19 cellular contexts compared by ENCODE assay signal in genomic region chr12:109186993-109187653, GRCh38.
A peak's percentile ranks its signal among the peaks of the same experiment; 100 is the strongest.
DNase-seq lines count a peak whose midpoint lies in the region; ATAC-seq and TF ChIP-seq lines count a peak whose summit lies in the region.
"Had no signal": no experiment of that assay in that cellular context is flagged by ENCODE, and none has a peak within 500 bp of the region (broad histone marks: within the 10 kb centered on the region; RNA-seq: fewer than 3 reads in every experiment).

No MANE protein-coding gene starts in this region.

- H3K9me3 ChIP-seq in IMR-90 (ENCODE audit: control insufficient read depth, insufficient read depth, low read length) (no peaks in the 10 kb centered on the region), gastroesophageal sphincter (no peaks in the 10 kb centered on the region), gastrocnemius medialis (no peaks in the 10 kb centered on the region)
- H3K9me3 ChIP-seq: BLaER1, Caco-2 had no signal

- TF ChIP-seq RAD21 in IMR-90 (IDR thresholded peaks at IDR 0.05; ENCODE audit: low read length) = no peak

- no peak overlapping the region for H2AFZ ChIP-seq in IMR-90 (replicated peaks; ENCODE audit: low read length, poor library complexity)
- H2AFZ ChIP-seq: GM23248 had no signal

- H4K91ac ChIP-seq in IMR-90 (ENCODE audit: insufficient read depth, low read depth, low read length) = no peak overlapping the region

- no peak overlapping the region for H3K4ac ChIP-seq in IMR-90 (ENCODE audit: low read depth, low read length)

- BruUV-seq in IMR-90 (replicated peaks; lab: Mats Ljungman, UMichigan) = no TSS peak

- H3K27ac ChIP-seq in IMR-90 (ENCODE audit: insufficient read depth, low read length) (no peak overlapping the region), gastroesophageal sphincter (peak overlapping the region in 3 of 4 donors; percentile 4 to 53 (median 24)), gastrocnemius medialis (peak overlapping the region in 3 of 4 donors; percentile 71 to 82 (median 78))
- H3K27ac ChIP-seq: BLaER1, C4-2B, GM23248 had no signal

- H2BK5ac ChIP-seq in IMR-90 (ENCODE audit: low read depth, low read length, poor library complexity, severe bottlenecking) = no peak overlapping the region

- H2BK120ac ChIP-seq in IMR-90 (ENCODE audit: low read depth, low read length) = no peak overlapping the region

- no peak overlapping the region for H2BK20ac ChIP-seq in IMR-90 (ENCODE audit: low read depth, low read length)

- no peak overlapping the region for H3K4me2 ChIP-seq in IMR-90 (ENCODE audit: low read depth, low read length)
- H3K4me2 ChIP-seq: BLaER1 had no signal

- H2BK15ac ChIP-seq in IMR-90 (ENCODE audit: low read depth, low read length) = no peak overlapping the region

- H3K4me3 ChIP-seq in IMR-90 (ENCODE audit: insufficient read depth, low read depth, low read length) = no peak overlapping the region
- H3K4me3 ChIP-seq in gastroesophageal sphincter = no peak overlapping the region
- H3K4me3 ChIP-seq in gastrocnemius medialis = no peak overlapping the region
- H3K4me3 ChIP-seq: BLaER1, GM12878, GM23248 had no signal

- TF ChIP-seq EP300 in gastroesophageal sphincter (IDR thresholded peaks at IDR 0.05) = no peak

- no peak overlapping the region for H2AK5ac ChIP-seq in IMR-90 (ENCODE audit: low read depth, low read length)

- CTCF ChIA-PET in IMR-90 (lab: Yijun Ruan, JAX) = no interaction called here

- in situ Hi-C loops in IMR-90 (cut with MboI; ENCODE audit: low sequenced_read_pairs) = no loop called here
- in situ Hi-C loops in gastrocnemius medialis (cut with MboI; ENCODE audit: low sequenced_read_pairs in 4 of 4) = no loop called here

- TF ChIP-seq CTCF in IMR-90 (conservative IDR thresholded peaks at IDR 0.05; ENCODE audit: low read depth, low read length) (no peak), gastroesophageal sphincter (IDR thresholded peaks at IDR 0.05) (no peak), gastrocnemius medialis (IDR thresholded peaks at IDR 0.05 in 4 of 5, conservative IDR thresholded peaks at IDR 0.05 in 1 of 5) (no peak)

- H3K36me3 ChIP-seq in IMR-90 (ENCODE audit: control insufficient read depth, insufficient read depth, low read length) (0 out of 2 replicates have a peak, but pooled peaks cover 3% of the 10 kb centered on the region), gastroesophageal sphincter (peaks cover 0 to 100% of the 10 kb centered on the region in 2 donors), gastrocnemius medialis (peaks cover 24 to 99% of the 10 kb centered on the region in 2 donors)
- H3K36me3 ChIP-seq: BLaER1 had no signal

- POLR2A ChIA-PET in IMR-90 (lab: Charles Lee; ENCODE audit: unreplicated experiment) = no interaction called here

- DNase-seq in IMR-90 = no peak
- no peak for DNase-seq in gastrocnemius medialis
- DNase-seq in stimulated activated CD4-positive, alpha-beta T cell treated with anti-CD3 and anti-CD28 coated beads, Interleukin-2, amount 100 ng/mL, for 24 hours = no peak
- DNase-seq in HuH-7 (ENCODE audit: low spot score) = no peak
- DNase-seq in stimulated activated CD4-positive, alpha-beta T cell treated with anti-CD3 and anti-CD28 coated beads, Interleukin-4, amount 100 ng/mL, for 4 hours = no peak
- DNase-seq: Caco-2; CD4-positive, CD25-positive, alpha-beta regulatory T cell; CD8-positive, alpha-beta T cell; DMS 273 treated with DMSO at 0.1 percent for 48 hours; DMS79; EL; GDM1; GM23248; H7; HCEC 1CT had no signal

- no peak overlapping the region for H3K23ac ChIP-seq in IMR-90 (ENCODE audit: low read depth, low read length)

- H3K79me1 ChIP-seq in IMR-90 (ENCODE audit: low read depth in 1 of 2, low read length in 2 of 2) = no peaks in the 10 kb centered on the region

- H3K14ac ChIP-seq in IMR-90 (replicated peaks; ENCODE audit: low read depth, low read length) = no peak overlapping the region

- dilution Hi-C loops in IMR-90 (cut with HindIII; ENCODE audit: low sequenced_read_pairs, unreplicated experiment) = no loop called here

- TF ChIP-seq POLR2A in IMR-90 (IDR thresholded peaks at IDR 0.05; ENCODE audit: low read depth, low read length) (no peak), gastroesophageal sphincter (IDR thresholded peaks at IDR 0.05) (no peak), gastrocnemius medialis (IDR thresholded peaks at IDR 0.05) (no peak)

- H3K4me1 ChIP-seq in IMR-90 (ENCODE audit: control insufficient read depth, insufficient read depth, low read length) = peaks cover under 1% of the 10 kb centered on the region; the same call in 1 of the 2 replicates
- H3K4me1 ChIP-seq in gastroesophageal sphincter = peaks cover 0 to 4% (median 0%) of the 10 kb centered on the region in 3 donors
- peaks cover 11 to 15% of the 10 kb centered on the region in 2 donors for H3K4me1 ChIP-seq in gastrocnemius medialis
- H3K4me1 ChIP-seq: BLaER1, Caco-2 had no signal

- H3K56ac ChIP-seq in IMR-90 (ENCODE audit: extremely low read depth, insufficient read depth, low read length) = no peak overlapping the region

- H2AK9ac ChIP-seq in IMR-90 (replicated peaks; ENCODE audit: low read depth, low read length, poor library complexity) = peak overlapping the region; percentile 51

- H3K27me3 ChIP-seq in IMR-90 (ENCODE audit: control insufficient read depth, insufficient read depth, low read length) = no peaks in the 10 kb centered on the region
- no peaks in the 10 kb centered on the region for H3K27me3 ChIP-seq in gastroesophageal sphincter
- H3K27me3 ChIP-seq in gastrocnemius medialis = no peaks in the 10 kb centered on the region
- H3K27me3 ChIP-seq: BLaER1 had no signal

- intact Hi-C loops in IMR-90 (cut with micrococcal nuclease) (no loop called here), gastrocnemius medialis (cut with DNase I; ENCODE audit: low total_unique reads) (no loop called here)

- H4K5ac ChIP-seq in IMR-90 (ENCODE audit: low read depth, low read length) = no peak overlapping the region

- peaks cover 3% of the 10 kb centered on the region; the same call in 1 of the 2 replicates for H3K9me1 ChIP-seq in IMR-90 (ENCODE audit: insufficient read depth, low read length)

- no peaks in the 10 kb centered on the region for H4K20me1 ChIP-seq in IMR-90 (ENCODE audit: insufficient read depth, low read length)
- H4K20me1 ChIP-seq: BLaER1 had no signal

- 86 to 88% methylated on average over 1 to 2 of the region's 10 CpGs for WGBS in IMR-90 (ENCODE audit: extremely low coverage in 2 of 2, insufficient read length in 1 of 2), 2 experiments
- 77 to 85% methylated on average over 5 to 7 of the region's 10 CpGs for WGBS in gastroesophageal sphincter (ENCODE audit: low coverage in 1 of 2), 2 donors

- no peak overlapping the region for H4K8ac ChIP-seq in IMR-90 (ENCODE audit: low read depth in 2 of 2, low read length in 2 of 2)

- H3K18ac ChIP-seq in IMR-90 (ENCODE audit: low read depth, low read length) = no peak overlapping the region

- no peak for ATAC-seq in IMR-90 (ENCODE audit: low read depth)
- ATAC-seq in gastroesophageal sphincter = no peak
- no peak for ATAC-seq in gastrocnemius medialis
- ATAC-seq: CD8-positive, alpha-beta T cell; GM12878 had no signal

- no peak overlapping the region for H3K9ac ChIP-seq in IMR-90 (ENCODE audit: low read depth, low read length)
- H3K9ac ChIP-seq: BLaER1, GM23248 had no signal

TF ChIP-seq in IMR-90, 13 proteins besides CTCF, POLR2A, EP300 and RAD21:
- TF ChIP-seq NFE2L2 (IDR thresholded peaks at IDR 0.05; ENCODE audit: low read depth, low read length) = no peak
- TF ChIP-seq MXI1 (IDR thresholded peaks at IDR 0.05; ENCODE audit: borderline replicate concordance, low read depth, low read length) = no peak
- TF ChIP-seq RCOR1 (IDR thresholded peaks at IDR 0.05; ENCODE audit: insufficient replicate concordance, low read length) = no peak
- TF ChIP-seq RFX5 (IDR thresholded peaks at IDR 0.05; ENCODE audit: low read depth, low read length) = no peak
- no peak for TF ChIP-seq BHLHE40 (IDR thresholded peaks at IDR 0.05; ENCODE audit: low read depth, low read length)
- TF ChIP-seq CEBPB (IDR thresholded peaks at IDR 0.05; ENCODE audit: low read depth, low read length) = no peak
- no peak for TF ChIP-seq USF2 (IDR thresholded peaks at IDR 0.05; ENCODE audit: low read depth, low read length)
- no peak for TF ChIP-seq SMC3 (IDR thresholded peaks at IDR 0.05; ENCODE audit: low read depth, low read length)
- no peak for TF ChIP-seq MAZ (IDR thresholded peaks at IDR 0.05; ENCODE audit: borderline replicate concordance, low read depth, low read length)
- TF ChIP-seq FOS (IDR thresholded peaks at IDR 0.05; ENCODE audit: low read depth, low read length) = no peak
- TF ChIP-seq ELK1 (IDR thresholded peaks at IDR 0.05; ENCODE audit: borderline replicate concordance, low read depth, low read length) = no peak
- no peak for TF ChIP-seq CHD1 (IDR thresholded peaks at IDR 0.05; ENCODE audit: low read depth, low read length)
- no peak for TF ChIP-seq MAFK (IDR thresholded peaks at IDR 0.05; ENCODE audit: low read depth, low read length)
